Comparison of ENCODE assay signal across 8 cellular contexts in the genomic region with DNA sequence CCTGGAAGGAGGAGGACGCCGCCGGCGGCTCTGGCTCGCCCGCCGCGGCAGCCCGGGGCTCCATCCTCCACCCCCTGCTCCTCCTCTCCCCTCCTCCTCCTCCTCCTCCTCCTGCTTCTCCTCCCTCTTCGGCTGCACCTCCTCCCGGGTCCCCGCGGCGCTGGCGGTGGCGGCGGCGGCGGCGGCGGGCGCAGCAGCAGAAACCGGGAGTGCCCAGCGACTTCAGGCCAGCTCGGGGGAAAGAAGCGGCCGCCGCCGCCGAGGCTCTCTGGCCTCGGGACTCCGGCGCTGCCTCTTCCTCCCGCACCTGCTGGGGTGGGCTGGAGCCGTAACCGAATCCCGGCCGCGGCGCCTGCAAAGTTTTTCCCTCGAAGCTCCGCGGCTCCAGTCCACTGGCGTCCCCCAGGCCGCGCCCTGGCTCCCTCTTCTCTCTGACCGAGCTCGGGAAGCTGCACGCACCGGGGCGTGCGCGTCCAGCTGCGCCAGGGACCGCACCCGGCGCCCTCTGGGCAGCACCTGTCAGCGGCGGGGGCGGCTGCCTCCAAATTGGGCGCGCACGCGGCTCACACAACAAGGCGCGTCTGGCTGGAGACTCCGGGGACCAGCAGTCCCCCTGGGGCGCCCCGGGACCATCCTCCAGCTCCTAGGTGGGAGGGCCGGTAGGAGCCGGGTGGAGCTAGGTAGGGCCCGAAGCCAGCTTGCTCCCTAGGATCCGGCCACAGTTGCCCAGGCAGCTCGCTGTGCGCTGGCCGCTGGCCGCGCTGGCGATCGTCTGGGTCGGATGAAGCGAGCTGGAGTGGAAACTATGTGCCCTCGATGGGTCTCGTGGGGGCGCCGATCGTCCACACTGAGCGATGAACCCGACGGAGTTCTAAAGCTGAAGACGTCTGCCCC. TPM values are rescaled to one million over a fixed set of nuclear protein-coding genes. Genes with fewer than 3 reads are reported as not detected.
DNase-seq lines count a peak whose midpoint lies in the region; ATAC-seq and TF ChIP-seq lines count a peak whose summit lies in the region.

A gene (minus strand): TSS at position 583 of the 894 bp plus-strand sequence.

- peaks cover 21% of the 10 kb centered on the region for H3K27me3 ChIP-seq in iPS-15b (ENCODE audit: control insufficient read depth, insufficient read depth, low read length)

- H3K36me3 ChIP-seq in iPS-15b (ENCODE audit: control insufficient read depth, insufficient read depth, low read length): no peaks in the 10 kb centered on the region

- H3K9ac ChIP-seq in iPS-15b (ENCODE audit: low read depth, low read length): no peak within 1 kb of the TSS

- H3K27me3 Mint-ChIP-seq in activated CD4-positive, alpha-beta T cell treated with anti-CD3 and anti-CD28 coated beads, Interleukin-2, amount 10 ng/mL, durations not matched to agents 7 days and 5 days: peaks cover 64% of the 10 kb centered on the region

- no peak within 1 kb of the TSS for H3K27ac Mint-ChIP-seq in activated CD4-positive, alpha-beta T cell treated with anti-CD3 and anti-CD28 coated beads, Interleukin-2, amount 10 ng/mL, durations not matched to agents 7 days and 5 days

- H3K4me1 Mint-ChIP-seq in activated CD4-positive, alpha-beta T cell treated with anti-CD3 and anti-CD28 coated beads, Interleukin-2, amount 10 ng/mL, durations not matched to agents 7 days and 5 days: peaks cover 10% of the 10 kb centered on the region

- in situ Hi-C loops in astrocyte of the spinal cord (cut with HindIII; ENCODE audit: low sequenced_read_pairs): no loop called here

- no peaks in the 10 kb centered on the region for H3K9me3 ChIP-seq in iPS-15b (ENCODE audit: control insufficient read depth, insufficient read depth, low read length)

- POLR2A ChIA-PET in activated CD4-positive, alpha-beta T cell treated with anti-CD3 and anti-CD28 coated beads, Interleukin-2, amount 10 ng/mL, durations not matched to agents 7 days and 5 days (lab: Charles Lee): interaction anchor here (0.7 kb wide), 1 partner anchor 737 kb away, joined by 4 read pairs; no protein-coding TSS in a partner anchor

- no peak for DNase-seq in activated CD4-positive, alpha-beta T cell treated with anti-CD3 and anti-CD28 coated beads, Interleukin-2, amount 10 ng/mL, durations not matched to agents 7 days and 5 days
- no peak for DNase-seq in activated CD4-positive, alpha-beta T cell treated with anti-CD3 and anti-CD28 coated beads, Interleukin-2, amount 50 U/mL, for 1 hour
- DNase-seq in NCI-H510A treated with DMSO at 0.1 percent for 48 hours (lab: John Stamatoyannopoulos, UW) (peak; percentile 51), astrocyte of the spinal cord (ENCODE audit: low read depth, low spot score) (peak; percentile 18), sciatic nerve (ENCODE audit: low spot score) (no peak)

- peaks cover 5% of the 10 kb centered on the region for H3K4me1 ChIP-seq in iPS-15b (ENCODE audit: control insufficient read depth, insufficient read depth, low read length)

- peak within 1 kb of the TSS; percentile 49 for H3K4me3 Mint-ChIP-seq in activated CD4-positive, alpha-beta T cell treated with anti-CD3 and anti-CD28 coated beads, Interleukin-2, amount 10 ng/mL, durations not matched to agents 7 days and 5 days

- TF ChIP-seq CTCF in astrocyte of the spinal cord (IDR thresholded peaks at IDR 0.05; ENCODE audit: low read depth, low read length): no peak

- H3K4me3 ChIP-seq in astrocyte of the spinal cord (ENCODE audit: low read depth, low read length) (peak within 1 kb of the TSS; percentile 48), iPS-15b (ENCODE audit: low read depth, low read length) (peak within 1 kb of the TSS; percentile 45)

- intact Hi-C loops in sciatic nerve (cut with DNase I): no loop called here

- CTCF ChIA-PET in activated CD4-positive, alpha-beta T cell treated with anti-CD3 and anti-CD28 coated beads, Interleukin-2, amount 10 ng/mL, durations not matched to agents 7 days and 5 days (lab: Charles Lee): no interaction called here

- ATAC-seq in HG02798 (IDR thresholded peaks at IDR 0.05; ENCODE audit: poor library complexity, unreplicated experiment) (peak; percentile 43), sciatic nerve (peak; percentile 69), HG03378 (IDR thresholded peaks at IDR 0.05; ENCODE audit: unreplicated experiment) (no peak)

- no peaks in the 10 kb centered on the region for H3K36me3 Mint-ChIP-seq in activated CD4-positive, alpha-beta T cell treated with anti-CD3 and anti-CD28 coated beads, Interleukin-2, amount 10 ng/mL, durations not matched to agents 7 days and 5 days (ENCODE audit: low read depth)

- H3K9me3 Mint-ChIP-seq in activated CD4-positive, alpha-beta T cell treated with anti-CD3 and anti-CD28 coated beads, Interleukin-2, amount 10 ng/mL, durations not matched to agents 7 days and 5 days: no peaks in the 10 kb centered on the region

RNA-seq across cellular contexts. Expression of the gene that starts here (rescaled TPM):
- total RNA-seq in activated CD4-positive, alpha-beta T cell treated with anti-CD3 and anti-CD28 coated beads, Interleukin-2, amount 10 ng/mL, durations not matched to agents 7 days and 5 days: under 1 TPM in 1 of 2 experiments, not detected in 1; 0.08 TPM
- total RNA-seq in sciatic nerve: 63.1 TPM

Comparison
In these comparisons a context has a peak if more than half of its experiments do, and no peak if none do; other contexts are left out.
1. RNA of the gene that starts here (total RNA-seq): 63.1 TPM in sciatic nerve (single experiment); 0.08 TPM in activated CD4-positive, alpha-beta T cell treated with anti-CD3 and anti-CD28 coated beads, Interleukin-2, amount 10 ng/mL, durations not matched to agents 7 days and 5 days; every median in the first group is over 10 times any median in the second.
2. DNase-seq: peak in NCI-H510A treated with DMSO at 0.1 percent for 48 hours (single experiment) and astrocyte of the spinal cord (single experiment); none in activated CD4-positive, alpha-beta T cell treated with anti-CD3 and anti-CD28 coated beads, Interleukin-2, amount 10 ng/mL, durations not matched to agents 7 days and 5 days (single experiment), activated CD4-positive, alpha-beta T cell treated with anti-CD3 and anti-CD28 coated beads, Interleukin-2, amount 50 U/mL, for 1 hour (single experiment) and sciatic nerve (single experiment).